1 cellular context compared by ENCODE assay signal in genomic region chr5:132489871-132490483, GRCh38.
TF ChIP-seq lines count a peak whose summit lies in the region.

No MANE protein-coding gene starts in this region.

TF ChIP-seq in H1, 55 proteins besides CTCF, POLR2A, EP300 and RAD21 (continued from another document):
- TF ChIP-seq SP1 (IDR thresholded peaks at IDR 0.05; ENCODE audit: low read depth, low read length) (no peak), EZH2 (IDR thresholded peaks at IDR 0.05; ENCODE audit: low read depth, low read length, severe bottlenecking) (no peak)
